In genomic region chr9:92033307-92033706, GRCh38 we compare ENCODE assay signal across 25 cellular contexts.
A peak's percentile ranks its signal among the peaks of the same experiment; 100 is the strongest.
DNase-seq lines count a peak whose midpoint lies in the region; ATAC-seq and TF ChIP-seq lines count a peak whose summit lies in the region.
"Had no signal": no experiment of that assay in that cellular context is flagged by ENCODE, and none has a peak within 500 bp of the region (broad histone marks: within the 10 kb centered on the region; RNA-seq: fewer than 3 reads in every experiment).

No MANE protein-coding gene starts in this region.

- H3K4me3 Mint-ChIP-seq in osteocyte (ENCODE audit: unreplicated experiment), result no peak overlapping the region
- H3K4me3 Mint-ChIP-seq: B cell; CD14-positive monocyte; CD4-positive, alpha-beta memory T cell; CD4-positive, alpha-beta T cell; CD4-positive, CD25-positive, alpha-beta regulatory T cell; CD8-positive, alpha-beta memory T cell; CD8-positive, alpha-beta T cell had no signal

- no peaks in the 10 kb centered on the region for H3K27me3 Mint-ChIP-seq in osteocyte (ENCODE audit: unreplicated experiment)
- H3K27me3 Mint-ChIP-seq: B cell; CD4-positive, alpha-beta memory T cell; CD4-positive, alpha-beta T cell; CD4-positive, CD25-positive, alpha-beta regulatory T cell; CD8-positive, alpha-beta memory T cell had no signal

- no peaks in the 10 kb centered on the region for H3K9me3 Mint-ChIP-seq in osteocyte (ENCODE audit: unreplicated experiment)
- H3K9me3 Mint-ChIP-seq: CD4-positive, alpha-beta memory T cell; CD4-positive, alpha-beta T cell; CD4-positive, CD25-positive, alpha-beta regulatory T cell; CD8-positive, alpha-beta memory T cell; CD8-positive, alpha-beta T cell had no signal

- DNase-seq in osteocyte (ENCODE audit: extremely low spot score, unreplicated experiment), result peak; percentile 62
- DNase-seq: 8988T; ACHN; AML-193; BE2C; C1 segment of cervical spinal cord; Caco-2; Calu3; CD4-positive, alpha-beta memory T cell; CD4-positive, alpha-beta T cell; CD4-positive, CD25-positive, alpha-beta regulatory T cell; CD8-positive, alpha-beta memory T cell; CD8-positive, alpha-beta T cell; COR-L47; DMS 273 treated with DMSO at 0.1 percent for 48 hours; DMS153; DMS53; DMS79; DMS79 treated with DMSO at 0.1 percent for 48 hours; DND-41; EL had no signal

- ATAC-seq in GM21528 (IDR thresholded peaks at IDR 0.05; ENCODE audit: low FRiP score, unreplicated experiment), result no peak
- ATAC-seq: A549; CD8-positive, alpha-beta T cell had no signal

- H3K36me3 Mint-ChIP-seq in osteocyte (ENCODE audit: unreplicated experiment), result peaks cover 35% of the 10 kb centered on the region

- TF ChIP-seq CTCF in osteocyte (IDR thresholded peaks at IDR 0.05), result no peak

- H3K27ac Mint-ChIP-seq in osteocyte (ENCODE audit: unreplicated experiment), result no peak overlapping the region
- H3K27ac Mint-ChIP-seq: B cell; CD4-positive, alpha-beta T cell; CD4-positive, CD25-positive, alpha-beta regulatory T cell; CD8-positive, alpha-beta memory T cell; CD8-positive, alpha-beta T cell had no signal

- H3K4me1 Mint-ChIP-seq in osteocyte (ENCODE audit: unreplicated experiment), result peaks cover 44% of the 10 kb centered on the region
- H3K4me1 Mint-ChIP-seq: B cell; CD14-positive monocyte; CD4-positive, alpha-beta memory T cell; CD4-positive, CD25-positive, alpha-beta regulatory T cell; CD8-positive, alpha-beta memory T cell had no signal
